Comparison of ENCODE assay signal across 8 cellular contexts in the genomic region with DNA sequence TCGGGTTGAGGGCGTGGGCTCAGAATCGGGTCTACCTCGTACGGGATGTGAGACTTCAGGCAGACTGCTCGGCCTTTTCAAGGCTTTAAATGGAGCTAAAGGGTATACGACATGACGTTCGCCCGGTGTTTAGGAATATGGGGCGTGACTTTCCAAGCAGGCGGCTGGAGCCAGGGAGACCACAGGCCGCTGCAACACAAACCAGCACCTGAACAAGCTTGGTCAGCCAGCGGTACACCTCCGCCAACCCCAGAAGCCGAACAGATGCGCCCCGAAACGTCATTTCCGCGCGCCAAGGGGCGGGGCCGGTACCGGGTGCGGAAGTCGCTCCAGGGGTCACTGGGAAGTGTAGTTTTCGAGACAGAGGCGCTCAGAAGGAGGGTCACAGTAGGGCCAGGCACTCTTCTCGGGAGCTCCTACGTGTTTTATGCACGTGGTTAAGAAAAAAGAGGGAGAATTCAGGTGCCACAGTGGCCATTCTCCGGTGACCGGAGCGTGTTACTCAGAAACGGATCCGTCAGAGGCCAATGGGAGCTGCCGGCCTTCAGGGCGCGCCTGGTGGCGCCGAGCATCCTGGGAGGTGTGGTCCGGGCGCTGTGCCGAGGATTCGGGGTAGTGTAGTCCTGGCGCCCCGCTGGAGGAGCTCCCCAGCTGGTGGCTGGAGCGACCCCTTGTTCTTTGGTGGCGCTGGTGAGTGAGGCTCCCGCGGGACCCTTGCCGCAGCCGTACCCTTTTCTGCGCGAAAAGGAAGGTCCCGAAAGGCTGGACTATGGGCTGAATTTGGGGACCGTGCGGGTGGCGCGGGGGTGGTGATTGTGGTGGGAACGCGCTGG. TPM values are rescaled to one million over a fixed set of nuclear protein-coding genes. Genes with fewer than 3 reads are reported as not detected.
DNase-seq lines count a peak whose midpoint lies in the region; ATAC-seq and TF ChIP-seq lines count a peak whose summit lies in the region.

TSS of gene ZNF133 (plus strand) at position 613 of the 833 bp plus-strand sequence. CDS start 17,160 bp downstream, outside the sequence.

- H3K4me3 Mint-ChIP-seq in CD4-positive, alpha-beta memory T cell = peak within 1 kb of the TSS; percentile 92 to 99 (median 98)

- peak within 1 kb of the TSS; percentile 98 to 100 (median 100) for H3K27ac Mint-ChIP-seq in CD4-positive, alpha-beta memory T cell

- H3K4me3 ChIP-seq in CD4-positive, alpha-beta memory T cell (ENCODE audit: low read length in 2 of 2) = peak within 1 kb of the TSS; percentile 87 to 99
- peak within 1 kb of the TSS; percentile 70 to 98 (median 96) for H3K4me3 ChIP-seq in right lobe of liver

- peak within 1 kb of the TSS; percentile 95 for H3K27ac ChIP-seq in CD4-positive, alpha-beta memory T cell (ENCODE audit: low read depth, low read length)
- peak within 1 kb of the TSS; percentile 89 to 96 (median 95) for H3K27ac ChIP-seq in right lobe of liver

- H3K4me1 Mint-ChIP-seq in CD4-positive, alpha-beta memory T cell = peaks cover 19 to 34% (median 25%) of the 10 kb centered on the region in 4 donors

- WGBS in right lobe of liver (ENCODE audit: insufficient coverage, low coverage, low lambda C conversion rate, missing lambda C conversion rate) = 0% methylated on average over 17 of the region's 63 CpGs

- H3K36me3 ChIP-seq in CD4-positive, alpha-beta memory T cell (ENCODE audit: insufficient read depth, low read length) = no peaks in the 10 kb centered on the region
- no peaks in the 10 kb centered on the region for H3K36me3 ChIP-seq in right lobe of liver

- H3K9me3 ChIP-seq in CD4-positive, alpha-beta memory T cell (ENCODE audit: control insufficient read depth in 1 of 2, low read length in 2 of 2) = no peaks in the 10 kb centered on the region
- peaks cover 0 to 5% (median 0%) of the 10 kb centered on the region in 4 donors for H3K9me3 ChIP-seq in right lobe of liver

- CTCF ChIA-PET in CD4-positive, alpha-beta memory T cell (lab: Charles Lee; ENCODE audit: partially characterized antibody) = interaction anchor here (0.8 to 3.3 kb wide), 7 partner anchors 8 to 606 kb away, joined by 3 to 22 read pairs (median 4); partner anchors contain the start of genes RRBP1 and SEC23B

- peak; percentile 96 to 99 (median 97) for DNase-seq in CD4-positive, alpha-beta memory T cell
- peak; percentile 94 for DNase-seq in NCI-H774 (lab: John Stamatoyannopoulos, UW)
- DNase-seq in activated CD4-positive, alpha-beta T cell treated with anti-CD3 and anti-CD28 coated beads, Interleukin-2, amount 50 U/mL, for 48 hours = peak; percentile 97
- DNase-seq in dermis microvascular lymphatic vessel endothelial cell (ENCODE audit: low read depth in 2 of 2) = peak; percentile 85 to 94
- DNase-seq in right lobe of liver = peak; percentile 95 to 98 (median 97)
- peak; percentile 96 for DNase-seq in stimulated activated CD4-positive, alpha-beta T cell treated with anti-CD3 and anti-CD28 coated beads, Interleukin-4, amount 100 ng/mL, for 24 hours

- H3K27me3 ChIP-seq in CD4-positive, alpha-beta memory T cell (ENCODE audit: insufficient read depth, low read length) = peaks cover 11% of the 10 kb centered on the region
- peaks cover 0 to 7% of the 10 kb centered on the region in 2 donors for H3K27me3 ChIP-seq in right lobe of liver

- peak; percentile 97 for ATAC-seq in GM19438 (IDR thresholded peaks at IDR 0.05; ENCODE audit: low read depth, unreplicated experiment)
- peak; percentile 98 for ATAC-seq in HG03571 (IDR thresholded peaks at IDR 0.05; ENCODE audit: unreplicated experiment)
- ATAC-seq in right lobe of liver = peak; percentile 97 to 98 (median 98)

- POLR2A ChIA-PET in CD4-positive, alpha-beta memory T cell (lab: Charles Lee; ENCODE audit: partially characterized antibody) = interaction anchor here (0.6 to 4.2 kb wide), 21 partner anchors 18 to 1764 kb away, joined by 3 to 64 read pairs (median 4); partner anchors contain the start of genes CFAP61, CRNKL1, DZANK1 and KAT14

- H3K9me3 Mint-ChIP-seq in CD4-positive, alpha-beta memory T cell = peaks cover 4 to 25% (median 20%) of the 10 kb centered on the region in 8 donors

- H3K36me3 Mint-ChIP-seq in CD4-positive, alpha-beta memory T cell = peaks cover 29 to 30% of the 10 kb centered on the region in 2 donors

- H3K27me3 Mint-ChIP-seq in CD4-positive, alpha-beta memory T cell = peaks cover 11 to 19% of the 10 kb centered on the region in 2 donors

- intact Hi-C loops in CD4-positive, alpha-beta memory T cell (cut with micrococcal nuclease) = loop anchor here (1.0 to 10.0 kb wide), 9 partner anchors 179 to 1713 kb away; partner anchors contain the start of genes DTD1, DZANK1, KIF16B and MGME1
- intact Hi-C loops in right lobe of liver (cut with DNase I) = no loop called here

- peak in 1 of 4 donors; percentile 8 for TF ChIP-seq CTCF in right lobe of liver (IDR thresholded peaks at IDR 0.05)

- H3K4me1 ChIP-seq in CD4-positive, alpha-beta memory T cell (ENCODE audit: insufficient read depth, low read length) = peaks cover 19% of the 10 kb centered on the region
- peaks cover 0 to 6% (median 2%) of the 10 kb centered on the region in 4 donors for H3K4me1 ChIP-seq in right lobe of liver

- TF ChIP-seq POLR2A in right lobe of liver (IDR thresholded peaks at IDR 0.05) = peak; percentile 76

RNA-seq across cellular contexts. Expression of gene ZNF133, which starts in this region (rescaled TPM):
- total RNA-seq in CD4-positive, alpha-beta memory T cell = 10 to 100 TPM in 1 of 2 experiments, 1 to 10 TPM in 1; 9.1 to 11.8 TPM
- polyA plus RNA-seq in CD4-positive, alpha-beta memory T cell = 1 to 10 TPM; 4.0 to 8.7 TPM
- total RNA-seq in dermis microvascular lymphatic vessel endothelial cell = 10.9 and 16.6 TPM in 2 replicates
- 1 to 10 TPM; 2.5 to 6.1 (median 4.8) TPM for total RNA-seq in right lobe of liver

Comparison
In these comparisons a context has a peak if more than half of its experiments do, and no peak if none do; other contexts are left out.
1. Peak in every context shown above with its lines: DNase-seq, ATAC-seq, H3K4me3 ChIP-seq and H3K27ac ChIP-seq.